ENCODE assay signal across 8 cellular contexts in the genomic region with DNA sequence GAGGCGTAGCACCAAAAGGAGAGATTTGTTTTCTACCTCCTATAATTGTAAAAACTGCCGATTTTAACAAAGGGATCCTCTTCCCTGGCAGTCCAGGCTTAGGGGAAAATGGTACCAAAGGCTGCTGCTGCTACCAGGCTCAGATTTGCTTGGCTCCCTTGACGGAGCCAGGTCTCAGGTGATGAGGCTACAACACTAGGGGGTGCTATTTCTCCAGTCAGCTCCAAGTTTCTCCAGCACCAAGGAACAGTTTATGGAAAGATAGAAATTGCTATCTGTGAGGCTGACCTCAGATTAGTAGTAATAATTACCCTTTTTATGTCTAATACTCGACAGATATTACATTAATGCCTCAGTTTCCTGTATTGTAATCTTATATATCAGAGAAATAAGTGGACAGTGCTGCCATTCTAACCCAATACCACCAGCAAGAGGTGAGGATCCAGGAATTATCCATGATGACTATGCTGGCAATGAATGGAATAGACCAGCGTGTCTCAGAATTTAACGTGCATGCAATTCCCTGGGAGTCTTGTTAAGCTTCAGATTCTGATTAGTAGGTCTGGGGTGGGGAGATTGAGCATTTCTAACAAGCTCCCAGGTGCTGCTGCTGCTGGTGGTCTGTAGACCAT.
DNase-seq lines count a peak whose midpoint lies in the region; ATAC-seq and TF ChIP-seq lines count a peak whose summit lies in the region.

No MANE protein-coding gene starts in this region.

- H3K27ac Mint-ChIP-seq in activated CD4-positive, alpha-beta T cell treated with anti-CD3 and anti-CD28 coated beads, Interleukin-2, amount 10 ng/mL, durations not matched to agents 24 days and 14 days: no peak overlapping the region
- no peak overlapping the region for H3K27ac Mint-ChIP-seq in glutamatergic neuron (ENCODE audit: unreplicated experiment)

- H3K4me3 ChIP-seq in psoas muscle: no peak overlapping the region

- H3K9me3 ChIP-seq in psoas muscle: no peaks in the 10 kb centered on the region

- peak overlapping the region; percentile 89 for H3K27ac ChIP-seq in psoas muscle

- DNase-seq in COLO668 (lab: John Stamatoyannopoulos, UW; ENCODE audit: unreplicated experiment) (peak; percentile 41), NCI-H1930 (lab: John Stamatoyannopoulos, UW) (peak; percentile 19 to 58), glutamatergic neuron (peak; percentile 49), psoas muscle (no peak)
- peak; percentile 81 for DNase-seq in activated CD4-positive, alpha-beta T cell treated with anti-CD3 and anti-CD28 coated beads, Interleukin-2, amount 10 ng/mL, durations not matched to agents 24 days and 14 days

- no peaks in the 10 kb centered on the region for H3K27me3 ChIP-seq in psoas muscle (ENCODE audit: insufficient read depth in 3 of 3, low read length in 2 of 3)

- 44 to 61% (median 47%) methylated on average over 6 of the region's 6 CpGs for WGBS in psoas muscle, 3 donors

- H3K4me1 ChIP-seq in psoas muscle: peaks cover 20% of the 10 kb centered on the region

- ATAC-seq in GM21390 (IDR thresholded peaks at IDR 0.05; ENCODE audit: unreplicated experiment) (peak; percentile 58), psoas muscle (peak; percentile 48 to 78 (median 69)), HG02938 (IDR thresholded peaks at IDR 0.05; ENCODE audit: unreplicated experiment) (no peak), GM18861 (IDR thresholded peaks at IDR 0.05; ENCODE audit: unreplicated experiment) (no peak)

- no peaks in the 10 kb centered on the region for H3K36me3 ChIP-seq in psoas muscle (ENCODE audit: insufficient read depth in 1 of 2, low read depth in 1 of 2)

- no peak overlapping the region for H3K4me3 Mint-ChIP-seq in activated CD4-positive, alpha-beta T cell treated with anti-CD3 and anti-CD28 coated beads, Interleukin-2, amount 10 ng/mL, durations not matched to agents 24 days and 14 days
- H3K4me3 Mint-ChIP-seq in glutamatergic neuron (ENCODE audit: unreplicated experiment): no peak overlapping the region

- H3K27me3 Mint-ChIP-seq in activated CD4-positive, alpha-beta T cell treated with anti-CD3 and anti-CD28 coated beads, Interleukin-2, amount 10 ng/mL, durations not matched to agents 24 days and 14 days: peaks cover 9% of the 10 kb centered on the region
- no peaks in the 10 kb centered on the region for H3K27me3 Mint-ChIP-seq in glutamatergic neuron (ENCODE audit: unreplicated experiment)

- no peaks in the 10 kb centered on the region for H3K36me3 Mint-ChIP-seq in activated CD4-positive, alpha-beta T cell treated with anti-CD3 and anti-CD28 coated beads, Interleukin-2, amount 10 ng/mL, durations not matched to agents 24 days and 14 days (ENCODE audit: low read depth)
- no peaks in the 10 kb centered on the region for H3K36me3 Mint-ChIP-seq in glutamatergic neuron (ENCODE audit: unreplicated experiment)

- intact Hi-C loops in activated CD4-positive, alpha-beta T cell treated with anti-CD3 and anti-CD28 coated beads, Interleukin-2, amount 10 ng/mL, durations not matched to agents 24 days and 14 days (cut with micrococcal nuclease): loop anchor here (1.0 to 5.0 kb wide), 2 partner anchors 113 to 467 kb away; a partner anchor contains a TSS
- intact Hi-C loops in psoas muscle (cut with DNase I): loop anchor here in 1 of 2 donors (10.0 kb wide), 1 partner anchor 466 kb away; no protein-coding TSS in a partner anchor

- no peaks in the 10 kb centered on the region for H3K4me1 Mint-ChIP-seq in activated CD4-positive, alpha-beta T cell treated with anti-CD3 and anti-CD28 coated beads, Interleukin-2, amount 10 ng/mL, durations not matched to agents 24 days and 14 days
- no peaks in the 10 kb centered on the region for H3K4me1 Mint-ChIP-seq in glutamatergic neuron (ENCODE audit: low read depth, unreplicated experiment)

- H3K9me3 Mint-ChIP-seq in activated CD4-positive, alpha-beta T cell treated with anti-CD3 and anti-CD28 coated beads, Interleukin-2, amount 10 ng/mL, durations not matched to agents 24 days and 14 days: no peaks in the 10 kb centered on the region
- no peaks in the 10 kb centered on the region for H3K9me3 Mint-ChIP-seq in glutamatergic neuron (ENCODE audit: unreplicated experiment)

- TF ChIP-seq CTCF in glutamatergic neuron (IDR thresholded peaks at IDR 0.05; ENCODE audit: partially characterized antibody, unreplicated experiment) (peak; percentile 80), psoas muscle (IDR thresholded peaks at IDR 0.05) (peak; percentile 74)

Comparison
In these comparisons a context has a peak if more than half of its experiments do, and no peak if none do; other contexts are left out.
1. DNase-seq: peak in COLO668 (single experiment), NCI-H1930 (2 of 2), activated CD4-positive, alpha-beta T cell treated with anti-CD3 and anti-CD28 coated beads, Interleukin-2, amount 10 ng/mL, durations not matched to agents 24 days and 14 days (single experiment) and glutamatergic neuron (single experiment); none in psoas muscle (0 of 2).
2. ATAC-seq: peak in GM21390 (single experiment) and psoas muscle (4 of 4); none in HG02938 (single experiment) and GM18861 (single experiment).